Comparison of ENCODE assay signal across 2 cellular contexts in the genomic region with DNA sequence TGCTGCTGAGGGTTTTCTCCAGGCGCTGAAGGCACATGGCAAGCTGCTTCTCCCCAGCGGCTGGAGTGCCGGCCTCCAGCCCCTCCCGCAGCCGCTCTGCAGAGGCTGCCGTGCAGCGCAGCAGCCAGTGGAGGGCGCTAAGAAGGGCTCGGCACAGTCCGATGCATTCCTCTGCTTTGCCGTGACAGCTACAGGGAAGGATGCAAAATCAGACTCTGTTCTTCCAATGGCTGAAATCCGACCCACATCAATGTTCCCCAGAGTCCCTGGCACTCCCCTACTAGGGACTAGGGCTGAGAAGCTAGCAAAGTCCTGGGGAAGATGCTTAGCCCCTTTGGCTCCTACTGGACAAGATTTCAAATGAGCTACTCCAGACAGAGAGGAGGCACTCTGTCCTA.
TF ChIP-seq lines count a peak whose summit lies in the region.

No MANE protein-coding gene starts in this region.

TF ChIP-seq in Ishikawa, 13 proteins besides CTCF, POLR2A, EP300 and RAD21:
- TF ChIP-seq TEAD4 (IDR thresholded peaks at IDR 0.05): peak; percentile 53
- TF ChIP-seq FOXM1 (IDR thresholded peaks at IDR 0.05; ENCODE audit: borderline replicate concordance, low read depth): no peak

TF ChIP-seq in GM12878, 131 proteins besides CTCF, POLR2A, EP300 and RAD21:
- no peak for TF ChIP-seq SRF (IDR thresholded peaks at IDR 0.05; ENCODE audit: low read depth in 2 of 2, low read length in 2 of 2)
- no peak for TF ChIP-seq ZNF274 (IDR thresholded peaks at IDR 0.05; ENCODE audit: insufficient read depth, insufficient read length)
- TF ChIP-seq SUPT20H (IDR thresholded peaks at IDR 0.05; ENCODE audit: borderline replicate concordance, control insufficient read depth, low read depth, low read length): no peak
- TF ChIP-seq, protein P1, sequence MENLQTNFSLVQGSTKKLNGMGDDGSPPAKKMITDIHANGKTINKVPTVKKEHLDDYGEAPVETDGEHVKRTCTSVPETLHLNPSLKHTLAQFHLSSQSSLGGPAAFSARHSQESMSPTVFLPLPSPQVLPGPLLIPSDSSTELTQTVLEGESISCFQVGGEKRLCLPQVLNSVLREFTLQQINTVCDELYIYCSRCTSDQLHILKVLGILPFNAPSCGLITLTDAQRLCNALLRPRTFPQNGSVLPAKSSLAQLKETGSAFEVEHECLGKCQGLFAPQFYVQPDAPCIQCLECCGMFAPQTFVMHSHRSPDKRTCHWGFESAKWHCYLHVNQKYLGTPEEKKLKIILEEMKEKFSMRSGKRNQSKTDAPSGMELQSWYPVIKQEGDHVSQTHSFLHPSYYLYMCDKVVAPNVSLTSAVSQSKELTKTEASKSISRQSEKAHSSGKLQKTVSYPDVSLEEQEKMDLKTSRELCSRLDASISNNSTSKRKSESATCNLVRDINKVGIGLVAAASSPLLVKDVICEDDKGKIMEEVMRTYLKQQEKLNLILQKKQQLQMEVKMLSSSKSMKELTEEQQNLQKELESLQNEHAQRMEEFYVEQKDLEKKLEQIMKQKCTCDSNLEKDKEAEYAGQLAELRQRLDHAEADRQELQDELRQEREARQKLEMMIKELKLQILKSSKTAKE (IDR thresholded peaks at IDR 0.05; ENCODE audit: low read depth, poor library complexity, severe bottlenecking): no peak
- no peak for TF ChIP-seq HDAC2 (IDR thresholded peaks at IDR 0.05)
- no peak for TF ChIP-seq STAT1 (conservative IDR thresholded peaks at IDR 0.05)
- no peak for TF ChIP-seq ZNF384 (IDR thresholded peaks at IDR 0.05; ENCODE audit: borderline replicate concordance, low read depth, low read length)
- no peak for TF ChIP-seq ZNF622 (IDR thresholded peaks at IDR 0.05)
- TF ChIP-seq, protein P2, sequence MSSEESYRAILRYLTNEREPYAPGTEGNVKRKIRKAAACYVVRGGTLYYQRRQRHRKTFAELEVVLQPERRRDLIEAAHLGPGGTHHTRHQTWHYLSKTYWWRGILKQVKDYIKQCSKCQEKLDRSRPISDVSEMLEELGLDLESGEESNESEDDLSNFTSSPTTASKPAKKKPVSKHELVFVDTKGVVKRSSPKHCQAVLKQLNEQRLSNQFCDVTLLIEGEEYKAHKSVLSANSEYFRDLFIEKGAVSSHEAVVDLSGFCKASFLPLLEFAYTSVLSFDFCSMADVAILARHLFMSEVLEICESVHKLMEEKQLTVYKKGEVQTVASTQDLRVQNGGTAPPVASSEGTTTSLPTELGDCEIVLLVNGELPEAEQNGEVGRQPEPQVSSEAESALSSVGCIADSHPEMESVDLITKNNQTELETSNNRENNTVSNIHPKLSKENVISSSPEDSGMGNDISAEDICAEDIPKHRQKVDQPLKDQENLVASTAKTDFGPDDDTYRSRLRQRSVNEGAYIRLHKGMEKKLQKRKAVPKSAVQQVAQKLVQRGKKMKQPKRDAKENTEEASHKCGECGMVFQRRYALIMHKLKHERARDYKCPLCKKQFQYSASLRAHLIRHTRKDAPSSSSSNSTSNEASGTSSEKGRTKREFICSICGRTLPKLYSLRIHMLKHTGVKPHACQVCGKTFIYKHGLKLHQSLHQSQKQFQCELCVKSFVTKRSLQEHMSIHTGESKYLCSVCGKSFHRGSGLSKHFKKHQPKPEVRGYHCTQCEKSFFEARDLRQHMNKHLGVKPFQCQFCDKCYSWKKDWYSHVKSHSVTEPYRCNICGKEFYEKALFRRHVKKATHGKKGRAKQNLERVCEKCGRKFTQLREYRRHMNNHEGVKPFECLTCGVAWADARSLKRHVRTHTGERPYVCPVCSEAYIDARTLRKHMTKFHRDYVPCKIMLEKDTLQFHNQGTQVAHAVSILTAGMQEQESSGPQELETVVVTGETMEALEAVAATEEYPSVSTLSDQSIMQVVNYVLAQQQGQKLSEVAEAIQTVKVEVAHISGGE (CRISPR knock-in tag; IDR thresholded peaks at IDR 0.05): no peak
- no peak for TF ChIP-seq NR2C2 (IDR thresholded peaks at IDR 0.05; ENCODE audit: borderline replicate concordance, control insufficient read depth, insufficient read length, low read depth)
- no peak for TF ChIP-seq FOXM1 (IDR thresholded peaks at IDR 0.05; ENCODE audit: low read depth, low read length)
- TF ChIP-seq BMI1 (IDR thresholded peaks at IDR 0.05; ENCODE audit: borderline replicate concordance): no peak
- TF ChIP-seq MXI1 (IDR thresholded peaks at IDR 0.05; ENCODE audit: low read depth, low read length): no peak
